Comparison of ENCODE assay signal across 8 cellular contexts in genomic region chr16:89562027-89562599, GRCh38. TPM values are rescaled to one million over a fixed set of nuclear protein-coding genes. Genes with fewer than 3 reads are reported as not detected.
DNase-seq lines count a peak whose midpoint lies in the region; ATAC-seq, FAIRE-seq and TF ChIP-seq lines count a peak whose summit lies in the region.

No MANE protein-coding gene starts in this region.

- FAIRE-seq in D721Med (lab: Jason Lieb, UNC), result no peak

- H3K36me3 ChIP-seq in KOPT-K1 (ENCODE audit: insufficient read depth, low read length) (peaks cover 68% of the 10 kb centered on the region), breast epithelium (no peaks in the 10 kb centered on the region), mucosa of stomach (ENCODE audit: control insufficient read depth, insufficient read depth, low read length) (peaks cover 18% of the 10 kb centered on the region)

- DNase-seq in breast epithelium (ENCODE audit: low spot score in 2 of 2), result no peak
- DNase-seq in D721Med (ENCODE audit: insufficient read length, low spot score), result no peak

- H3K27ac ChIP-seq in C4-2B (peak overlapping the region; percentile 98), KOPT-K1 (ENCODE audit: low read depth, low read length, poor library complexity, severe bottlenecking) (peak overlapping the region; percentile 85), breast epithelium (peak overlapping the region; percentile 96 to 97)

- H3K4me3 ChIP-seq in breast epithelium (peak overlapping the region; percentile 78 to 86 (median 85)), mucosa of stomach (ENCODE audit: low read length) (no peak overlapping the region)

- H3K9ac ChIP-seq in mucosa of stomach (ENCODE audit: low read length), result peak overlapping the region; percentile 84

- H3K4me1 ChIP-seq in breast epithelium (peaks cover 13 to 14% of the 10 kb centered on the region in 2 donors), mucosa of stomach (ENCODE audit: control insufficient read depth, insufficient read depth, low read length) (peaks cover 56% of the 10 kb centered on the region)

- TF ChIP-seq CTCF in C4-2B (conservative IDR thresholded peaks at IDR 0.05) (no peak), breast epithelium (IDR thresholded peaks at IDR 0.05) (no peak), D721Med (IDR thresholded peaks at IDR 0.05; ENCODE audit: insufficient read depth, missing control alignments) (no peak)

- H3K9me3 ChIP-seq in KOPT-K1 (ENCODE audit: insufficient read depth, low read length, poor library complexity, severe bottlenecking) (no peaks in the 10 kb centered on the region), breast epithelium (no peaks in the 10 kb centered on the region), mucosa of stomach (ENCODE audit: control insufficient read depth, low read length) (no peaks in the 10 kb centered on the region)

- intact Hi-C loops in breast epithelium (cut with DNase I; ENCODE audit: low total_unique reads), result loop anchor here (5.0 kb wide), 1 partner anchor 300 kb away; no protein-coding TSS in a partner anchor

- no peak for TF ChIP-seq POLR2A in breast epithelium (IDR thresholded peaks at IDR 0.05)

- H3K27me3 ChIP-seq in breast epithelium (no peaks in the 10 kb centered on the region), mucosa of stomach (ENCODE audit: control insufficient read depth, insufficient read depth, low read length) (no peaks in the 10 kb centered on the region)

- ATAC-seq in HG03139 (IDR thresholded peaks at IDR 0.05; ENCODE audit: unreplicated experiment) (no peak), HG03025 (IDR thresholded peaks at IDR 0.05; ENCODE audit: low FRiP score, unreplicated experiment) (no peak), HG03432 (IDR thresholded peaks at IDR 0.05; ENCODE audit: unreplicated experiment) (no peak)

RNA-seq across cellular contexts. Expression of gene RPL13, which starts 1.6 kb away (rescaled TPM):
- total RNA-seq in breast epithelium, result 1,000 to 10,000 TPM; 5,075 to 6,295 (median 5,484) TPM

RNA-seq across cellular contexts. Expression of gene CPNE7, which starts 13.4 kb away (rescaled TPM):
- 1 to 10 TPM in 2 of 3 donors, not detected in 1; 1.2 to 4.9 TPM for total RNA-seq in breast epithelium

RNA-seq across cellular contexts. Expression of gene DPEP1, which starts 51.3 kb away (rescaled TPM):
- total RNA-seq in breast epithelium, result under 1 TPM; 0.59 to 0.98 (median 0.80) TPM

RNA-seq across cellular contexts. Expression of gene SPG7, which starts 53.9 kb away (rescaled TPM):
- 100 to 1,000 TPM; 104 to 126 (median 118) TPM for total RNA-seq in breast epithelium
